Comparison of ENCODE assay signal across 9 cellular contexts in genomic region chrX:153649178-153649914, GRCh38. TPM values are rescaled to one million over a fixed set of nuclear protein-coding genes. Genes with fewer than 3 reads are reported as not detected.
A peak's percentile ranks its signal among the peaks of the same experiment; 100 is the strongest.
DNase-seq lines count a peak whose midpoint lies in the region; ATAC-seq, FAIRE-seq and TF ChIP-seq lines count a peak whose summit lies in the region.
"Had no signal": no experiment of that assay in that cellular context is flagged by ENCODE, and none has a peak within 500 bp of the region (broad histone marks: within the 10 kb centered on the region; RNA-seq: fewer than 3 reads in every experiment).

No MANE protein-coding gene starts in this region.

- intact Hi-C loops in Panc1 (cut with micrococcal nuclease; ENCODE audit: unreplicated experiment) (loop anchor here (5.0 kb wide), 1 partner anchor 112 kb away; no protein-coding TSS in a partner anchor), GM12878 (cut with micrococcal nuclease; ENCODE audit: unreplicated experiment) (loop anchor here (2.0 kb wide), 1 partner anchor 95 kb away; no protein-coding TSS in a partner anchor), prostate gland (cut with DNase I) (no loop called here)

- no peak for TF ChIP-seq EP300 in GM12878 (IDR thresholded peaks at IDR 0.05; ENCODE audit: borderline replicate concordance in 1 of 2, control insufficient read depth in 1 of 2, low read depth in 2 of 2, low read length in 2 of 2)

- 58% methylated on average over 26 of the region's 26 CpGs for WGBS in GM12878 (ENCODE audit: insufficient coverage, insufficient replicate concordance, low lambda C conversion rate, missing lambda C conversion rate)
- WGBS in prostate gland, result 90% methylated on average over 8 of the region's 26 CpGs

- H4K20me1 ChIP-seq in GM12878 (ENCODE audit: control insufficient read depth, insufficient read depth), result no peaks in the 10 kb centered on the region

- TF ChIP-seq RAD21 in GM12878 (IDR thresholded peaks at IDR 0.05; ENCODE audit: insufficient read depth, low read depth, low read length), result peak; percentile 83

- H3K4me2 ChIP-seq in GM12878 (ENCODE audit: control insufficient read depth, insufficient read depth), result no peak overlapping the region

- POLR2A ChIA-PET in Panc1 (lab: Charles Lee) (no interaction called here), GM12878 (lab: Charles Lee) (no interaction called here)

- BruUV-seq in Panc1 (replicated peaks; lab: Mats Ljungman, UMichigan), result no TSS peak
- no TSS peak for BruUV-seq in GM12878 (replicated peaks; lab: Mats Ljungman, UMichigan)

- CTCF ChIA-PET in Panc1 (lab: Charles Lee) (interaction anchor here (1.2 to 1.3 kb wide), 2 partner anchors 68 to 109 kb away, joined by 3 read pairs; no protein-coding TSS in a partner anchor), GM12878 (lab: Yijun Ruan, JAX) (interaction anchor here (0.7 to 2.0 kb wide), 7 partner anchors 13 to 109 kb away, joined by 3 to 6 read pairs (median 3); no protein-coding TSS in a partner anchor)

- H3K36me3 ChIP-seq in Panc1 (ENCODE audit: control insufficient read depth, insufficient read depth, low read length) (no peaks in the 10 kb centered on the region), GM12878 (ENCODE audit: control insufficient read depth in 2 of 2, insufficient read depth in 2 of 2, low read length in 1 of 2) (no peaks in the 10 kb centered on the region), prostate gland (no peaks in the 10 kb centered on the region)

- TF ChIP-seq CTCF in Panc1 (IDR thresholded peaks at IDR 0.05), result peak; percentile 82
- peak; percentile 46 to 64 (median 61) for TF ChIP-seq CTCF in GM12878 (IDR thresholded peaks at IDR 0.05 in 2 of 3, conservative IDR thresholded peaks at IDR 0.05 in 1 of 3; ENCODE audit: control insufficient read depth in 2 of 3, extremely low read depth in 1 of 3, insufficient read depth in 1 of 3, low read depth in 3 of 3, low read length in 3 of 3)
- no peak for TF ChIP-seq CTCF in prostate gland (IDR thresholded peaks at IDR 0.05)

- RAD21 ChIA-PET in GM12878 (lab: Charles Lee; ENCODE audit: unreplicated experiment), result interaction anchor here (1.7 to 2.2 kb wide), 3 partner anchors 95 to 708 kb away, joined by 5 to 6 read pairs (median 5); no protein-coding TSS in a partner anchor

- TF ChIP-seq POLR2A in GM12878 (IDR thresholded peaks at IDR 0.05; ENCODE audit: low read depth, low read length) (no peak), prostate gland (IDR thresholded peaks at IDR 0.05) (no peak)

- H3K9me3 ChIP-seq in Panc1 (ENCODE audit: control insufficient read depth, insufficient read depth, low read depth, low read length) (no peaks in the 10 kb centered on the region), GM12878 (replicated peaks; ENCODE audit: control insufficient read depth, insufficient read depth, low read length) (no peaks in the 10 kb centered on the region; the same call in 2 of the 3 replicates), prostate gland (no peaks in the 10 kb centered on the region)

- no peak for FAIRE-seq in GM12878 (lab: Jason Lieb, UNC)
- FAIRE-seq: endometrium had no signal

- H3K27ac ChIP-seq in Panc1 (ENCODE audit: low read length), result no peak overlapping the region
- H3K27ac ChIP-seq in GM12878 (ENCODE audit: control insufficient read depth, insufficient read depth), result no peak overlapping the region
- no peak overlapping the region for H3K27ac ChIP-seq in prostate gland

- H3K9ac ChIP-seq in GM12878 (ENCODE audit: control insufficient read depth, insufficient read depth, low read length), result no peak overlapping the region

- H3K27me3 ChIP-seq in Panc1 (ENCODE audit: control insufficient read depth, insufficient read depth, low read length) (no peaks in the 10 kb centered on the region; the same call in 1 of the 2 replicates), GM12878 (replicated peaks in 1 of 2; ENCODE audit: control insufficient read depth in 2 of 2, insufficient read depth in 2 of 2, low read length in 1 of 2) (peaks cover 0 to 2% of the 10 kb centered on the region in 2 experiments; a peak in 2 of 4 replicates), prostate gland (replicated peaks; ENCODE audit: insufficient read depth) (no peaks in the 10 kb centered on the region)

- no peak overlapping the region for H2AFZ ChIP-seq in GM12878 (ENCODE audit: control insufficient read depth, low read depth, low read length)

- H3K4me3 ChIP-seq in Panc1 (ENCODE audit: low read depth in 2 of 2, low read length in 2 of 2) (no peak overlapping the region), GM12878 (no peak overlapping the region), prostate gland (no peak overlapping the region)

- SMC1A ChIA-PET in GM12878 (lab: Charles Lee; ENCODE audit: uncharacterized antibody, unreplicated experiment), result interaction anchor here (0.9 kb wide), 1 partner anchor 109 kb away, joined by 3 read pairs; no protein-coding TSS in a partner anchor

- no peaks in the 10 kb centered on the region for H3K79me2 ChIP-seq in GM12878 (ENCODE audit: control insufficient read depth, insufficient read depth, low read length)

- ATAC-seq in HG02759 (IDR thresholded peaks at IDR 0.05; ENCODE audit: unreplicated experiment) (peak; percentile 52), Panc1 (peak; percentile 76), GM12878 (peak; percentile 93)

- H3K4me1 ChIP-seq in Panc1 (ENCODE audit: control insufficient read depth, insufficient read depth, low read length), result peaks cover 5% of the 10 kb centered on the region; the same call in 1 of the 2 replicates
- no peaks in the 10 kb centered on the region for H3K4me1 ChIP-seq in GM12878 (ENCODE audit: control insufficient read depth, insufficient read depth, low read length)
- H3K4me1 ChIP-seq in prostate gland (replicated peaks), result no peaks in the 10 kb centered on the region

- in situ Hi-C loops in Panc1 (cut with HindIII; ENCODE audit: low pct_unique_long_range_greater_than_20kb, low sequenced_read_pairs), result no loop called here
- in situ Hi-C loops in GM12878 (cut with MboI), result no loop called here

- DNase-seq in D341Med (ENCODE audit: low spot score) (peak; percentile 84), Panc1 (ENCODE audit: low read depth, low spot score) (no peak), GM12878 (ENCODE audit: low read depth, low spot score) (no peak), mesenteric fat pad (ENCODE audit: low spot score) (peak; percentile 85), prostate gland (ENCODE audit: low spot score) (no peak), cerebellum (ENCODE audit: low spot score) (no peak)
- no peak for DNase-seq in NK-92 treated with Interleukin-12 subunit alpha and Interleukin-12 subunit beta, amount 100 ng/mL, for 24 hours (lab: John Stamatoyannopoulos, UW)

RNA-seq across cellular contexts. Expression of gene DUSP9, which starts 2.3 kb away (rescaled TPM):
- 7.1 TPM for total RNA-seq in Panc1 (2021; ENCODE audit: unreplicated experiment)
- polyA plus RNA-seq in Panc1 (2012; ENCODE audit: insufficient read length), result 9.8 TPM
- not detected in 2 replicates for total RNA-seq in GM12878 (2013; cell fraction: nucleolus; rRNA removed)
- total RNA-seq in GM12878 (2014; rRNA removed), result not detected in 2 replicates
- total RNA-seq in GM12878 (2014; rRNA removed; fragmentation: Illumina TruSeq; extraction: Trizol), result not detected in 2 replicates
- 0.08 and 0.10 TPM in 2 replicates for total RNA-seq in GM12878 (2021)
- polyA plus RNA-seq in GM12878 (2011; ENCODE audit: low read depth), result not detected
- polyA plus RNA-seq in GM12878 (2011; rRNA removed), result not detected in 2 replicates
- 0.03 TPM in 1 of 2 replicates, not detected in the other for polyA plus RNA-seq in GM12878 (2011; cell fraction: cytosol; rRNA removed)
- 0.04 and 0.06 TPM in 2 replicates for polyA plus RNA-seq in GM12878 (2011; cell fraction: nucleus; rRNA removed)
- polyA plus RNA-seq in GM12878 (2012), result not detected in 2 replicates
- polyA plus RNA-seq in GM12878 (2014; fragmentation: Illumina TruSeq; extraction: Trizol), result not detected in 2 replicates
- polyA plus RNA-seq in GM12878 (2014; fragmentation: Nextera tagmentation; extraction: Ambion mirVana), result not detected
- not detected in 2 replicates for polyA plus RNA-seq in GM12878 (2014; rRNA removed)
- polyA plus RNA-seq in GM12878 (2016; fragmentation: Nextera tagmentation; extraction: Ambion mirVana), result not detected
- not detected in 2 replicates for polyA minus RNA-seq in GM12878 (2011; rRNA and poly(A)+ RNA removed)
- 0.53 TPM in 1 of 2 replicates, not detected in the other for polyA minus RNA-seq in GM12878 (2011; cell fraction: cytosol; rRNA and poly(A)+ RNA removed)
- not detected in 2 replicates for polyA minus RNA-seq in GM12878 (2011; cell fraction: nucleus; rRNA and poly(A)+ RNA removed)
- 0.39 TPM for total RNA-seq in mesenteric fat pad
- total RNA-seq in prostate gland, result 1 to 10 TPM in 1 of 2 donors, not detected in 1; 3.5 TPM
- total RNA-seq in cerebellum, result 0.45 TPM

RNA-seq across cellular contexts. Expression of gene PNCK, which starts 24.3 kb away (rescaled TPM):
- total RNA-seq in Panc1 (2021; ENCODE audit: unreplicated experiment) (2.3 TPM), GM12878 (2014; rRNA removed) (not detected in 2 replicates), GM12878 (2014; rRNA removed; fragmentation: Illumina TruSeq; extraction: Trizol) (not detected in 2 replicates), GM12878 (2021) (0.21 TPM in 1 of 2 replicates, not detected in the other), mesenteric fat pad (1.4 TPM), prostate gland (10 to 100 TPM in 1 of 2 donors, 1 to 10 TPM in 1; 8.5 to 50.6 TPM), cerebellum (21.0 TPM)
- 2.2 TPM for polyA plus RNA-seq in Panc1 (2012; ENCODE audit: insufficient read length)
- total RNA-seq in GM12878 (2013; cell fraction: nucleolus; rRNA removed), result 0.66 and 1.4 TPM in 2 replicates
- 0.29 TPM for polyA plus RNA-seq in GM12878 (2011; ENCODE audit: low read depth)
- polyA plus RNA-seq in GM12878 (2011; rRNA removed) (0.40 and 0.67 TPM in 2 replicates), GM12878 (2014; fragmentation: Illumina TruSeq; extraction: Trizol) (0.54 TPM in 1 of 2 replicates, not detected in the other), GM12878 (2014; fragmentation: Nextera tagmentation; extraction: Ambion mirVana) (not detected), GM12878 (2014; rRNA removed) (not detected in 2 replicates), GM12878 (2016; fragmentation: Nextera tagmentation; extraction: Ambion mirVana) (not detected)
- polyA plus RNA-seq in GM12878 (2011; cell fraction: cytosol; rRNA removed), result 0.70 and 0.87 TPM in 2 replicates
- polyA plus RNA-seq in GM12878 (2011; cell fraction: nucleus; rRNA removed), result 4.1 and 6.0 TPM in 2 replicates
- polyA plus RNA-seq in GM12878 (2012), result 0.51 and 1.2 TPM in 2 replicates
- 0.26 and 0.59 TPM in 2 replicates for polyA minus RNA-seq in GM12878 (2011; rRNA and poly(A)+ RNA removed)
- polyA minus RNA-seq in GM12878 (2011; cell fraction: cytosol; rRNA and poly(A)+ RNA removed), result not detected in 2 replicates
- 0.48 and 0.67 TPM in 2 replicates for polyA minus RNA-seq in GM12878 (2011; cell fraction: nucleus; rRNA and poly(A)+ RNA removed)

RNA-seq across cellular contexts. Expression of gene SLC6A8, which starts 38.4 kb away (rescaled TPM):
- total RNA-seq in Panc1 (2021; ENCODE audit: unreplicated experiment) (125 TPM), GM12878 (2014; rRNA removed) (not detected in 2 replicates), GM12878 (2014; rRNA removed; fragmentation: Illumina TruSeq; extraction: Trizol) (not detected in 2 replicates), GM12878 (2021) (0.29 and 0.72 TPM in 2 replicates), mesenteric fat pad (45.9 TPM), prostate gland (10 to 100 TPM; 25.4 to 95.4 TPM), cerebellum (16.0 TPM)
- 165 TPM for polyA plus RNA-seq in Panc1 (2012; ENCODE audit: insufficient read length)
- 1.2 and 1.4 TPM in 2 replicates for total RNA-seq in GM12878 (2013; cell fraction: nucleolus; rRNA removed)
- 0.75 TPM for polyA plus RNA-seq in GM12878 (2011; ENCODE audit: low read depth)
- polyA plus RNA-seq in GM12878 (2011; rRNA removed) (0.23 and 0.30 TPM in 2 replicates), GM12878 (2014; fragmentation: Illumina TruSeq; extraction: Trizol) (0.01 TPM in 1 of 2 replicates, not detected in the other), GM12878 (2014; fragmentation: Nextera tagmentation; extraction: Ambion mirVana) (not detected), GM12878 (2014; rRNA removed) (0.06 TPM in 1 of 2 replicates, not detected in the other), GM12878 (2016; fragmentation: Nextera tagmentation; extraction: Ambion mirVana) (under 1 TPM in 1 of 2 experiments, not detected in 1; 0.10 TPM)
- polyA plus RNA-seq in GM12878 (2011; cell fraction: cytosol; rRNA removed), result 0.32 and 0.57 TPM in 2 replicates
- 1.4 and 2.3 TPM in 2 replicates for polyA plus RNA-seq in GM12878 (2011; cell fraction: nucleus; rRNA removed)
- 2.0 TPM in 2 replicates for polyA plus RNA-seq in GM12878 (2012)
- polyA minus RNA-seq in GM12878 (2011; rRNA and poly(A)+ RNA removed), result 0.22 and 0.67 TPM in 2 replicates
- polyA minus RNA-seq in GM12878 (2011; cell fraction: cytosol; rRNA and poly(A)+ RNA removed), result 1.2 and 1.4 TPM in 2 replicates
- 0.12 and 0.48 TPM in 2 replicates for polyA minus RNA-seq in GM12878 (2011; cell fraction: nucleus; rRNA and poly(A)+ RNA removed)

RNA-seq across cellular contexts. Expression of gene CCNQ, which starts 50.4 kb away (rescaled TPM):
- total RNA-seq in Panc1 (2021; ENCODE audit: unreplicated experiment) (42.1 TPM), GM12878 (2014; rRNA removed) (32.4 and 36.2 TPM in 2 replicates), GM12878 (2014; rRNA removed; fragmentation: Illumina TruSeq; extraction: Trizol) (12.7 and 14.4 TPM in 2 replicates), GM12878 (2021) (20.5 and 24.8 TPM in 2 replicates), mesenteric fat pad (16.3 TPM), prostate gland (10 to 100 TPM; 33.8 to 55.9 TPM), cerebellum (9.5 TPM)
- polyA plus RNA-seq in Panc1 (2012; ENCODE audit: insufficient read length), result 49.4 TPM
- total RNA-seq in GM12878 (2013; cell fraction: nucleolus; rRNA removed), result 3.3 and 3.6 TPM in 2 replicates
- 7.4 TPM for polyA plus RNA-seq in GM12878 (2011; ENCODE audit: low read depth)
- polyA plus RNA-seq in GM12878 (2011; rRNA removed) (8.4 and 11.9 TPM in 2 replicates), GM12878 (2014; fragmentation: Illumina TruSeq; extraction: Trizol) (13.4 and 15.9 TPM in 2 replicates), GM12878 (2014; fragmentation: Nextera tagmentation; extraction: Ambion mirVana) (1 to 10 TPM in 1 of 2 experiments, under 1 TPM in 1; 0.45 to 2.8 TPM), GM12878 (2014; rRNA removed) (35.7 and 39.8 TPM in 2 replicates), GM12878 (2016; fragmentation: Nextera tagmentation; extraction: Ambion mirVana) (10 to 100 TPM; 27.4 to 29.0 TPM)
- polyA plus RNA-seq in GM12878 (2011; cell fraction: cytosol; rRNA removed), result 24.0 and 24.2 TPM in 2 replicates
- polyA plus RNA-seq in GM12878 (2011; cell fraction: nucleus; rRNA removed), result 10.1 and 12.5 TPM in 2 replicates
- polyA plus RNA-seq in GM12878 (2012), result 10.1 and 12.1 TPM in 2 replicates
- polyA minus RNA-seq in GM12878 (2011; rRNA and poly(A)+ RNA removed), result 7.3 and 10.5 TPM in 2 replicates
- polyA minus RNA-seq in GM12878 (2011; cell fraction: cytosol; rRNA and poly(A)+ RNA removed), result 3.2 and 5.7 TPM in 2 replicates
- 2.5 and 4.3 TPM in 2 replicates for polyA minus RNA-seq in GM12878 (2011; cell fraction: nucleus; rRNA and poly(A)+ RNA removed)

Comparison
In these comparisons a context has a peak if more than half of its experiments do, and no peak if none do; other contexts are left out.
1. DNase-seq: peak in D341Med (single experiment) and mesenteric fat pad (single experiment); none in Panc1 (single experiment), GM12878 (single experiment), prostate gland (single experiment), NK-92 treated with Interleukin-12 subunit alpha and Interleukin-12 subunit beta, amount 100 ng/mL, for 24 hours (single experiment) and cerebellum (single experiment).
2. CTCF ChIP-seq: peak in Panc1 (single experiment) and GM12878 (3 of 3); none in prostate gland (0 of 4).
3. Peak in every context shown above with its lines, with median percentiles within 50 percentile points of each other: ATAC-seq.